ENCODE assay signal across 39 cellular contexts in genomic region chr6:41690541-41691330, GRCh38. TPM values are rescaled to one million over a fixed set of nuclear protein-coding genes. Genes with fewer than 3 reads are reported as not detected.
A peak's percentile ranks its signal among the peaks of the same experiment; 100 is the strongest.
DNase-seq lines count a peak whose midpoint lies in the region; ATAC-seq and TF ChIP-seq lines count a peak whose summit lies in the region.
"Had no signal": no experiment of that assay in that cellular context is flagged by ENCODE, and none has a peak within 500 bp of the region (broad histone marks: within the 10 kb centered on the region; RNA-seq: fewer than 3 reads in every experiment).

No MANE protein-coding gene starts in this region.

- intact Hi-C loops in dorsolateral prefrontal cortex (cut with DNase I): loop anchor here in 1 of 2 donors (5.0 kb wide), 1 partner anchor 42 kb away; no protein-coding TSS in a partner anchor
- intact Hi-C loops in aorta (cut with DNase I): no loop called here

- H3K27ac ChIP-seq in dorsolateral prefrontal cortex (peak overlapping the region in 58 of 59 donors; percentile 56 to 100 (median 99)), osteoblast (ENCODE audit: low read depth, low read length) (no peak overlapping the region), aorta (ENCODE audit: low read depth in 1 of 2, low read length in 2 of 2) (no peak overlapping the region)
- H3K27ac ChIP-seq: 22Rv1, esophagus muscularis mucosa, heart left ventricle, SJSA1, transverse colon, WERI-Rb-1 had no signal

- WGBS in aorta, 2 donors: 93 to 95% methylated on average over 24 to 25 of the region's 25 CpGs

- H3K36me3 ChIP-seq in osteoblast (ENCODE audit: insufficient read depth, low read length) (peaks cover 2% of the 10 kb centered on the region), aorta (ENCODE audit: control insufficient read depth in 1 of 2, insufficient read depth in 2 of 2, low read length in 1 of 2) (peaks cover 0 to 4% of the 10 kb centered on the region in 2 donors)
- H3K36me3 ChIP-seq: SJSA1, WERI-Rb-1 had no signal

- peaks cover 19% of the 10 kb centered on the region for H4K20me1 ChIP-seq in osteoblast (ENCODE audit: insufficient read depth, low read length)

- H3K27me3 ChIP-seq in dorsolateral prefrontal cortex (no peaks in the 10 kb centered on the region), osteoblast (ENCODE audit: insufficient read depth, low read length) (no peaks in the 10 kb centered on the region), aorta (ENCODE audit: control insufficient read depth in 1 of 2, insufficient read depth in 2 of 2, low read length in 1 of 2) (no peaks in the 10 kb centered on the region)
- H3K27me3 ChIP-seq: esophagus muscularis mucosa, heart left ventricle, SJSA1, transverse colon had no signal

- no peak overlapping the region for H3K4me2 ChIP-seq in osteoblast (ENCODE audit: insufficient read depth, low read length)
- H3K4me2 ChIP-seq: smooth muscle cell had no signal

- DNase-seq in activated effector memory CD4-positive, alpha-beta T cell treated with anti-CD3 and anti-CD28 coated beads, Interleukin-2, amount 50 U/mL, for 16 hours: peak; percentile 61
- no peak for DNase-seq in activated effector memory CD4-positive, alpha-beta T cell treated with Interleukin-2 at 50 U/mL for 16 hours
- peak in 4 of 10 donors; percentile 30 to 40 (median 38) for DNase-seq in dorsolateral prefrontal cortex
- peak; percentile 53 for DNase-seq in osteoblast (ENCODE audit: insufficient read length, low spot score, missing footprints)
- peak; percentile 37 to 74 for DNase-seq in aorta
- DNase-seq in activated CD4-positive, alpha-beta T cell treated with anti-CD3 and anti-CD28 coated beads for 1 hour: no peak
- no peak for DNase-seq in stimulated activated naive CD4-positive, alpha-beta T cell (lab: John Stamatoyannopoulos, UW)
- DNase-seq: activated CD4-positive, alpha-beta T cell treated with anti-CD3 and anti-CD28 coated beads, Interleukin-2, amount 10 ng/mL, durations not matched to agents 7 days and 5 days; activated gamma-delta T cell; activated naive CD8-positive, alpha-beta T cell treated with anti-CD3 and anti-CD28 coated beads, Interleukin-2, amount 10 ng/mL, durations not matched to agents 7 days and 5 days; activated T-cell treated with anti-CD3 and anti-CD28 coated beads, Interleukin-2, amount 50 U/mL, for 1 hour; C1 segment of cervical spinal cord; central memory CD4-positive, alpha-beta T cell; dermis blood vessel endothelial cell; DMS79 treated with DMSO at 0.1 percent for 48 hours; foreskin fibroblast; GDM1; islet precursor cell; MV-4-11; natural killer cell; NCI-H1436 treated with DMSO at 0.1 percent for 48 hours; NCI-H2107; stimulated activated CD4-positive, alpha-beta T cell treated with anti-CD3 and anti-CD28 coated beads, Interleukin-2, amount 100 ng/mL, for 24 hours; stimulated activated CD8-positive, alpha-beta memory T cell treated with anti-CD3 and anti-CD28 coated beads, Interleukin-4, amount 100 ng/mL, for 48 hours; transverse colon; WERI-Rb-1 had no signal

- no peak overlapping the region for H2AFZ ChIP-seq in osteoblast (ENCODE audit: low read length)

- no peak for ATAC-seq in aorta (ENCODE audit: low FRiP score)
- ATAC-seq in GM19463 (IDR thresholded peaks at IDR 0.05; ENCODE audit: unreplicated experiment): no peak
- ATAC-seq: heart left ventricle, natural killer cell had no signal

- no peaks in the 10 kb centered on the region for H3K79me2 ChIP-seq in osteoblast (ENCODE audit: insufficient read depth, low read length)

- no peaks in the 10 kb centered on the region for H3K9me3 ChIP-seq in osteoblast (ENCODE audit: low read depth, low read length)
- no peaks in the 10 kb centered on the region for H3K9me3 ChIP-seq in aorta (ENCODE audit: control insufficient read depth, low read length)
- H3K9me3 ChIP-seq: Caco-2, esophagus muscularis mucosa, heart left ventricle, SJSA1, transverse colon had no signal

- H3K4me3 ChIP-seq in dorsolateral prefrontal cortex (no peak overlapping the region), osteoblast (ENCODE audit: insufficient read depth, low read length) (no peak overlapping the region), aorta (ENCODE audit: low read length in 2 of 2) (no peak overlapping the region)
- H3K4me3 ChIP-seq: esophagus muscularis mucosa, heart left ventricle, SJSA1, smooth muscle cell, transverse colon had no signal

- H3K4me1 ChIP-seq in osteoblast (ENCODE audit: insufficient read depth, low read length) (peaks cover 11% of the 10 kb centered on the region), aorta (ENCODE audit: control insufficient read depth in 1 of 2, insufficient read depth in 2 of 2, low read length in 2 of 2) (no peaks in the 10 kb centered on the region)
- H3K4me1 ChIP-seq: SJSA1 had no signal

- no peak for TF ChIP-seq CTCF in dorsolateral prefrontal cortex (IDR thresholded peaks at IDR 0.05 in 54 of 56, conservative IDR thresholded peaks at IDR 0.05 in 2 of 56; ENCODE audit: low read depth in 1 of 56, partially characterized antibody in 56 of 56)
- no peak for TF ChIP-seq CTCF in osteoblast (IDR thresholded peaks at IDR 0.05; ENCODE audit: extremely low read depth, low read depth, low read length)

RNA-seq across cellular contexts. Expression of gene TFEB, which starts 44.7 kb away (rescaled TPM):
- 100 to 1,000 TPM in 2 of 120 experiments, 10 to 100 TPM in 118; 13.9 to 125 (median 40.5) TPM for total RNA-seq in dorsolateral prefrontal cortex
- total RNA-seq in osteoblast: 5.1 and 5.6 TPM in 2 replicates
- total RNA-seq in aorta: 10 to 100 TPM; 22.2 to 32.1 TPM
- polyA plus RNA-seq in aorta: 10 to 100 TPM in 1 of 2 donors, 1 to 10 TPM in 1; 7.3 to 20.9 TPM

RNA-seq across cellular contexts. Expression of gene MDFI, which starts 52.5 kb away (rescaled TPM):
- total RNA-seq in dorsolateral prefrontal cortex (10 to 100 TPM in 1 of 120 experiments, 1 to 10 TPM in 100, under 1 TPM in 18, not detected in 1; 0.46 to 11.7 (median 2.2) TPM), osteoblast (0.72 and 5.3 TPM in 2 replicates), aorta (10 to 100 TPM in 1 of 2 donors, 1 to 10 TPM in 1; 9.3 to 22.3 TPM)
- 1 to 10 TPM in 1 of 2 donors, under 1 TPM in 1; 0.13 to 5.4 TPM for polyA plus RNA-seq in aorta
- total RNA-seq: activated CD4-positive, alpha-beta T cell treated with anti-CD3 and anti-CD28 coated beads, Interleukin-2, amount 10 ng/mL, durations not matched to agents 7 days and 5 days; activated naive CD8-positive, alpha-beta T cell treated with anti-CD3 and anti-CD28 coated beads, Interleukin-2, amount 10 ng/mL, durations not matched to agents 7 days and 5 days; Caco-2; mononuclear cell; natural killer cell; SJSA1 had no signal

RNA-seq across cellular contexts. Expression of gene PGC, which starts 56.5 kb away (rescaled TPM):
- total RNA-seq in dorsolateral prefrontal cortex: 1 to 10 TPM in 11 of 120 experiments, under 1 TPM in 26, not detected in 83; 0.38 to 2.2 (median 0.64) TPM
- total RNA-seq in osteoblast: not detected in 2 replicates
- under 1 TPM; 0.33 to 0.65 TPM for total RNA-seq in aorta
- polyA plus RNA-seq in aorta: 1 to 10 TPM; 1.1 to 2.5 TPM
- total RNA-seq: activated CD4-positive, alpha-beta T cell treated with anti-CD3 and anti-CD28 coated beads, Interleukin-2, amount 10 ng/mL, durations not matched to agents 7 days and 5 days; activated naive CD8-positive, alpha-beta T cell treated with anti-CD3 and anti-CD28 coated beads, Interleukin-2, amount 10 ng/mL, durations not matched to agents 7 days and 5 days; dermis blood vessel endothelial cell; heart left ventricle; LHCN-M2; liver; natural killer cell; osteocyte; renal cortical epithelial cell; RPMI7951; SJSA1; smooth muscle cell had no signal
- polyA plus RNA-seq: smooth muscle cell had no signal

Comparison
In these comparisons a context has a peak if more than half of its experiments do, and no peak if none do; other contexts are left out.
1. DNase-seq: peak in activated effector memory CD4-positive, alpha-beta T cell treated with anti-CD3 and anti-CD28 coated beads, Interleukin-2, amount 50 U/mL, for 16 hours (single experiment), osteoblast (single experiment) and aorta (2 of 2); none in activated effector memory CD4-positive, alpha-beta T cell treated with Interleukin-2 at 50 U/mL for 16 hours (single experiment), activated CD4-positive, alpha-beta T cell treated with anti-CD3 and anti-CD28 coated beads for 1 hour (single experiment) and stimulated activated naive CD4-positive, alpha-beta T cell (0 of 6).
2. H3K27ac ChIP-seq: peak in dorsolateral prefrontal cortex (58 of 59); none in osteoblast (single experiment) and aorta (0 of 2).